1 cellular context compared by ENCODE assay signal in genomic region chr4:38230121-38230728, GRCh38.
TF ChIP-seq lines count a peak whose summit lies in the region.

No MANE protein-coding gene starts in this region.

TF ChIP-seq in K562, 482 proteins besides CTCF, POLR2A, EP300 and RAD21 (continued from another document and continues in another):
- TF ChIP-seq KDM1A (IDR thresholded peaks at IDR 0.05) (peak; percentile 22 to 31; a peak in 1 of 4 replicates), HDAC2 (IDR thresholded peaks at IDR 0.05) (peak; percentile 50; the same call in 1 of the 2 replicates), ARID1B (IDR thresholded peaks at IDR 0.05) (peak; percentile 60), ZBTB17 (CRISPR knock-in tag; IDR thresholded peaks at IDR 0.05) (no peak), ZNF561 (CRISPR knock-in tag; conservative IDR thresholded peaks at IDR 0.05) (no peak), ZNF75A (CRISPR knock-in tag; IDR thresholded peaks at IDR 0.05) (no peak), ZBTB7A (IDR thresholded peaks at IDR 0.05; ENCODE audit: borderline replicate concordance, control insufficient read depth, low read depth, low read length) (no peak), PYGO2 (tag; IDR thresholded peaks at IDR 0.05) (no peak), ZNF778 (CRISPR knock-in tag; IDR thresholded peaks at IDR 0.05) (no peak), SMARCA4 (IDR thresholded peaks at IDR 0.05) (peak; percentile 53), SOX6 (IDR thresholded peaks at IDR 0.05) (peak; percentile 46; the same call in 1 of the 2 replicates), ZNF395 (CRISPR knock-in tag; IDR thresholded peaks at IDR 0.05) (no peak), ZNF512 (tag; IDR thresholded peaks at IDR 0.05) (no peak), TEAD4 (IDR thresholded peaks at IDR 0.05; ENCODE audit: low read length) (peak; percentile 28; the same call in 1 of the 2 replicates), TEAD4 (CRISPR knock-in tag; IDR thresholded peaks at IDR 0.05; ENCODE audit: borderline replicate concordance) (no peak), ZNF24 (IDR thresholded peaks at IDR 0.05) (no peak), TCF3 (CRISPR knock-in tag; IDR thresholded peaks at IDR 0.05) (peak; percentile 63), TRIM24 (IDR thresholded peaks at IDR 0.05) (peak; percentile 40 to 46; a peak in 1 of 4 replicates), ETV5 (CRISPR knock-in tag; IDR thresholded peaks at IDR 0.05; ENCODE audit: low read depth) (no peak), AFF1 (IDR thresholded peaks at IDR 0.05; ENCODE audit: low read depth in 1 of 2, partially characterized antibody in 2 of 2) (no peak), CTCFL (IDR thresholded peaks at IDR 0.05; ENCODE audit: borderline replicate concordance, insufficient read depth, low read depth, low read length, poor library complexity, severe bottlenecking) (no peak), MTA3 (IDR thresholded peaks at IDR 0.05; ENCODE audit: borderline replicate concordance) (0 out of 2 replicates have a peak, but pooled peaks have one; percentile 30)
- TF ChIP-seq, protein P1, sequence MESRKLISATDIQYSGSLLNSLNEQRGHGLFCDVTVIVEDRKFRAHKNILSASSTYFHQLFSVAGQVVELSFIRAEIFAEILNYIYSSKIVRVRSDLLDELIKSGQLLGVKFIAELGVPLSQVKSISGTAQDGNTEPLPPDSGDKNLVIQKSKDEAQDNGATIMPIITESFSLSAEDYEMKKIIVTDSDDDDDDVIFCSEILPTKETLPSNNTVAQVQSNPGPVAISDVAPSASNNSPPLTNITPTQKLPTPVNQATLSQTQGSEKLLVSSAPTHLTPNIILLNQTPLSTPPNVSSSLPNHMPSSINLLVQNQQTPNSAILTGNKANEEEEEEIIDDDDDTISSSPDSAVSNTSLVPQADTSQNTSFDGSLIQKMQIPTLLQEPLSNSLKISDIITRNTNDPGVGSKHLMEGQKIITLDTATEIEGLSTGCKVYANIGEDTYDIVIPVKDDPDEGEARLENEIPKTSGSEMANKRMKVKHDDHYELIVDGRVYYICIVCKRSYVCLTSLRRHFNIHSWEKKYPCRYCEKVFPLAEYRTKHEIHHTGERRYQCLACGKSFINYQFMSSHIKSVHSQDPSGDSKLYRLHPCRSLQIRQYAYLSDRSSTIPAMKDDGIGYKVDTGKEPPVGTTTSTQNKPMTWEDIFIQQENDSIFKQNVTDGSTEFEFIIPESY (CRISPR knock-in tag; IDR thresholded peaks at IDR 0.05), result no peak
- TF ChIP-seq, protein P2, sequence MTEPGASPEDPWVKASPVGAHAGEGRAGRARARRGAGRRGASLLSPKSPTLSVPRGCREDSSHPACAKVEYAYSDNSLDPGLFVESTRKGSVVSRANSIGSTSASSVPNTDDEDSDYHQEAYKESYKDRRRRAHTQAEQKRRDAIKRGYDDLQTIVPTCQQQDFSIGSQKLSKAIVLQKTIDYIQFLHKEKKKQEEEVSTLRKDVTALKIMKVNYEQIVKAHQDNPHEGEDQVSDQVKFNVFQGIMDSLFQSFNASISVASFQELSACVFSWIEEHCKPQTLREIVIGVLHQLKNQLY (CRISPR knock-in tag; conservative IDR thresholded peaks at IDR 0.05), result no peak
- TF ChIP-seq, protein P3, sequence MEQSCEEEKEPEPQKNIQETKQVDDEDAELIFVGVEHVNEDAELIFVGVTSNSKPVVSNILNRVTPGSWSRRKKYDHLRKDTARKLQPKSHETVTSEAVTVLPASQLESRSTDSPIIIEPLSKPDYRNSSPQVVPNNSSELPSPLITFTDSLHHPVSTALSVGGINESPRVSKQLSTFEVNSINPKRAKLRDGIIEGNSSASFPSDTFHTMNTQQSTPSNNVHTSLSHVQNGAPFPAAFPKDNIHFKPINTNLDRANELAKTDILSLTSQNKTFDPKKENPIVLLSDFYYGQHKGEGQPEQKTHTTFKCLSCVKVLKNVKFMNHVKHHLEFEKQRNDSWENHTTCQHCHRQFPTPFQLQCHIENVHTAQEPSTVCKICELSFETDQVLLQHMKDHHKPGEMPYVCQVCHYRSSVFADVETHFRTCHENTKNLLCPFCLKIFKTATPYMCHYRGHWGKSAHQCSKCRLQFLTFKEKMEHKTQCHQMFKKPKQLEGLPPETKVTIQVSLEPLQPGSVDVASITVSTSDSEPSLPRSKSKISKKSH (CRISPR knock-in tag; IDR thresholded peaks at IDR 0.05), result no peak
- TF ChIP-seq, protein P4, sequence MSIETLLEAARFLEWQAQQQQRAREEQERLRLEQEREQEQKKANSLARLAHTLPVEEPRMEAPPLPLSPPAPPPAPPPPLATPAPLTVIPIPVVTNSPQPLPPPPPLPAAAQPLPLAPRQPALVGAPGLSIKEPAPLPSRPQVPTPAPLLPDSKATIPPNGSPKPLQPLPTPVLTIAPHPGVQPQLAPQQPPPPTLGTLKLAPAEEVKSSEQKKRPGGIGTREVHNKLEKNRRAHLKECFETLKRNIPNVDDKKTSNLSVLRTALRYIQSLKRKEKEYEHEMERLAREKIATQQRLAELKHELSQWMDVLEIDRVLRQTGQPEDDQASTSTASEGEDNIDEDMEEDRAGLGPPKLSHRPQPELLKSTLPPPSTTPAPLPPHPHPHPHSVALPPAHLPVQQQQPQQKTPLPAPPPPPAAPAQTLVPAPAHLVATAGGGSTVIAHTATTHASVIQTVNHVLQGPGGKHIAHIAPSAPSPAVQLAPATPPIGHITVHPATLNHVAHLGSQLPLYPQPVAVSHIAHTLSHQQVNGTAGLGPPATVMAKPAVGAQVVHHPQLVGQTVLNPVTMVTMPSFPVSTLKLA (conservative IDR thresholded peaks at IDR 0.05), result no peak
- TF ChIP-seq, protein P5, sequence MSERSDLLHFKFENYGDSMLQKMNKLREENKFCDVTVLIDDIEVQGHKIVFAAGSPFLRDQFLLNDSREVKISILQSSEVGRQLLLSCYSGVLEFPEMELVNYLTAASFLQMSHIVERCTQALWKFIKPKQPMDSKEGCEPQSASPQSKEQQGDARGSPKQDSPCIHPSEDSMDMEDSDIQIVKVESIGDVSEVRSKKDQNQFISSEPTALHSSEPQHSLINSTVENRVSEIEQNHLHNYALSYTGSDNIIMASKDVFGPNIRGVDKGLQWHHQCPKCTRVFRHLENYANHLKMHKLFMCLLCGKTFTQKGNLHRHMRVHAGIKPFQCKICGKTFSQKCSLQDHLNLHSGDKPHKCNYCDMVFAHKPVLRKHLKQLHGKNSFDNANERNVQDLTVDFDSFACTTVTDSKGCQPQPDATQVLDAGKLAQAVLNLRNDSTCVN (CRISPR knock-in tag; IDR thresholded peaks at IDR 0.05), result no peak
